Comparison of ENCODE assay signal across 13 cellular contexts in the genomic region with DNA sequence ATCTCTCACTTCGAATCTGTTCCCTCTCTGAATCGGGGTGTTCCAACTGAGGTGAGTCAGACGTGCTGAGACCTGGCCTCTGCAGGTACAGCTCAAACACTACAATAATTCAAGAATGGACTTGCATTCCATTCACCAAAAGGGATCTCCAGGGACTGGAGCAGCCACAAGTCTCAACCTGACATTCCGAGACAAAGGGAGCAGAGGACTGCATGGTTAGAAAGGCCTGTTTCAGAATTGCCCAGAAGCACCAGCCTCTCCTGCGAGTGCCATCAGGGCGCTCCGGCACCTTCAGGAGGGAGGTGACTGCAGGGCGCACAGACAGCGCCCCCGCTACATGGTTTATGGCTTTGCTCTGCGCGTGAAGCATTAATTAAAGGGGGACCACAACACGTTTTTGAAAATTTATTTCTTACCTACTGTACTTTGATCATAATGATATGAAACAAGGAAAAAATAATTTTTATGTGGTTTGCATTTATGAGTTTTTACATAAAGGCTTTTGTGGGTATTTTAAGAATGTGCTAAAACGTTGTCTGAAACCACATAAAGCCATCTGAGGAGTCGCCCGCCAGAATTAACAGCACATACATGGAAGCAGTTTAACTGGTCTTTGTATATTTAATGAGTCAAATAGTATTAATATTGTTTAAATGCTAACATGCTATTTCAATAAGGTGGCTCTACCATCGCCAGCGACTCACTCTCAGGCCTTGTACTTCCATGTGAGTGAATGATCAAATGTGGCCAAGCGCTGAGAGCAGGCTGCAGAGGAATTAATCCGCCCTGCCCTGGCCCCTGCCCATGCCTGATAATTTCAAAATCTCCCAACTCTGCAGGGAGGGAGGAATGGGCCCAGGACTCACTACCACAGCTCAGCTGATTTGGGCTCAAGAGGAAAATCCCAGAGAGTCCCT. TPM values are rescaled to one million over a fixed set of nuclear protein-coding genes. Genes with fewer than 3 reads are reported as not detected.
DNase-seq lines count a peak whose midpoint lies in the region; ATAC-seq and TF ChIP-seq lines count a peak whose summit lies in the region.
"Had no signal": no experiment of that assay in that cellular context is flagged by ENCODE, and none has a peak within 500 bp of the region (broad histone marks: within the 10 kb centered on the region; RNA-seq: fewer than 3 reads in every experiment).

No MANE protein-coding gene starts in this region.

- H3K36me3 Mint-ChIP-seq in WTC11 = peaks cover 7% of the 10 kb centered on the region

- peak overlapping the region; percentile 79 for H3K27ac Mint-ChIP-seq in WTC11

- H3K36me3 ChIP-seq in GM23248 (ENCODE audit: low read depth) (peaks cover 4% of the 10 kb centered on the region; the same call in 1 of the 2 replicates), hepatocyte (replicated peaks; ENCODE audit: insufficient read depth, low read depth) (no peaks in the 10 kb centered on the region)

- H3K27ac ChIP-seq in GM23248 = peak overlapping the region; percentile 24
- peak overlapping the region; percentile 0 for H3K27ac ChIP-seq in hepatocyte
- H3K27ac ChIP-seq: gastrocnemius medialis had no signal

- DNase-seq in AG08395 (ENCODE audit: low spot score) = peak; percentile 52
- peak; percentile 72 for DNase-seq in GM23248
- no peak for DNase-seq in WTC11 (ENCODE audit: low spot score)
- no peak for DNase-seq in hepatocyte (ENCODE audit: low spot score)
- no peak for DNase-seq in cerebellum (ENCODE audit: low spot score)
- no peak for DNase-seq in HUDEP-2 (lab: John Stamatoyannopoulos, UW; ENCODE audit: unreplicated experiment in 76 of 76)
- DNase-seq: activated CD4-positive, alpha-beta T cell treated with anti-CD3 and anti-CD28 coated beads, Interleukin-2, amount 50 U/mL, for 48 hours; gastrocnemius medialis; SHP77 had no signal

- H2AFZ ChIP-seq in GM23248 (no peak overlapping the region), hepatocyte (no peak overlapping the region)

- peaks cover 10% of the 10 kb centered on the region for H3F3A ChIP-seq in GM23248 (ENCODE audit: insufficient read depth)

- no peak for TF ChIP-seq CTCF in WTC11 (IDR thresholded peaks at IDR 0.05)
- no peak for TF ChIP-seq CTCF in hepatocyte (IDR thresholded peaks at IDR 0.05; ENCODE audit: poor library complexity)

- H3K27me3 Mint-ChIP-seq in WTC11 (ENCODE audit: low read depth) = no peaks in the 10 kb centered on the region
- H3K27me3 Mint-ChIP-seq: IgD-negative memory B cell had no signal

- in situ Hi-C loops in GM23248 (cut with MboI) = no loop called here

- H3K4me1 Mint-ChIP-seq in WTC11 = peaks cover 10% of the 10 kb centered on the region

- no peak overlapping the region for H3K4me3 ChIP-seq in GM23248
- H3K4me3 ChIP-seq in hepatocyte = no peak overlapping the region
- H3K4me3 ChIP-seq: gastrocnemius medialis, lung had no signal

- H3K79me2 ChIP-seq in GM23248 (ENCODE audit: insufficient read depth) (peaks cover 99% of the 10 kb centered on the region), hepatocyte (peaks cover 53% of the 10 kb centered on the region)

- H3K9ac ChIP-seq in GM23248 = no peak overlapping the region

- ATAC-seq in WTC11 = peak; percentile 50
- ATAC-seq in HG02759 (IDR thresholded peaks at IDR 0.05; ENCODE audit: unreplicated experiment) = no peak
- ATAC-seq in GM19452 (IDR thresholded peaks at IDR 0.05; ENCODE audit: unreplicated experiment) = no peak
- ATAC-seq: gastrocnemius medialis had no signal

- CTCF ChIA-PET in WTC11 (lab: Charles Lee) = interaction anchor here (1.0 to 1.5 kb wide), 4 partner anchors 14 to 292 kb away, joined by 3 to 4 read pairs (median 4); no protein-coding TSS in a partner anchor

- peaks cover 19% of the 10 kb centered on the region for H3K4me1 ChIP-seq in GM23248 (ENCODE audit: insufficient read depth)
- peaks cover 24% of the 10 kb centered on the region for H3K4me1 ChIP-seq in hepatocyte (ENCODE audit: insufficient read depth)

- no peaks in the 10 kb centered on the region for H3K27me3 ChIP-seq in GM23248 (replicated peaks; ENCODE audit: insufficient read depth)
- no peaks in the 10 kb centered on the region for H3K27me3 ChIP-seq in hepatocyte
- H3K27me3 ChIP-seq: gastrocnemius medialis had no signal

- H4K20me1 ChIP-seq in GM23248 (ENCODE audit: insufficient read depth) (no peaks in the 10 kb centered on the region), hepatocyte (ENCODE audit: insufficient read depth, poor library complexity, severe bottlenecking) (peaks cover 34% of the 10 kb centered on the region)

- H3K4me2 ChIP-seq in GM23248 (ENCODE audit: unreplicated experiment) (no peak overlapping the region), hepatocyte (peak overlapping the region; percentile 37)

- 50 to 53% methylated on average over 20 of the region's 20 CpGs for WGBS in GM23248 (ENCODE audit: low coverage in 1 of 2, low lambda C conversion rate in 2 of 2, missing lambda C conversion rate in 2 of 2), 2 experiments
- 67% methylated on average over 20 of the region's 20 CpGs for WGBS in hepatocyte (ENCODE audit: low lambda C conversion rate, missing lambda C conversion rate)

- H3K9me3 Mint-ChIP-seq in WTC11 = no peaks in the 10 kb centered on the region
- H3K9me3 Mint-ChIP-seq: IgD-negative memory B cell had no signal

- H3K9me3 ChIP-seq in GM23248 (ENCODE audit: low read depth) (no peaks in the 10 kb centered on the region), hepatocyte (ENCODE audit: low read depth) (no peaks in the 10 kb centered on the region)
- H3K9me3 ChIP-seq: gastrocnemius medialis had no signal

- H3K9me2 ChIP-seq in GM23248 (ENCODE audit: insufficient read depth) (no peaks in the 10 kb centered on the region), hepatocyte (replicated peaks; ENCODE audit: insufficient read depth) (no peaks in the 10 kb centered on the region)

- POLR2A ChIA-PET in WTC11 (lab: Charles Lee) = no interaction called here

- no peak overlapping the region for H3K4me3 Mint-ChIP-seq in WTC11
- H3K4me3 Mint-ChIP-seq: IgD-negative memory B cell had no signal

TF ChIP-seq in WTC11, 78 proteins besides CTCF, POLR2A, EP300 and RAD21:
- no peak for TF ChIP-seq FOXP1 (CRISPR knock-in tag; IDR thresholded peaks at IDR 0.05; ENCODE audit: borderline replicate concordance)
- TF ChIP-seq NFATC4 (CRISPR knock-in tag; IDR thresholded peaks at IDR 0.05) = no peak
- no peak for TF ChIP-seq ZNF232 (CRISPR knock-in tag; IDR thresholded peaks at IDR 0.05)

RNA-seq across cellular contexts. Expression of a gene that starts 49.4 kb away (rescaled TPM):
- total RNA-seq in GM23248 (2014; rRNA removed; shearing (Covaris generic)) = 16.2 and 20.5 TPM in 2 replicates
- polyA plus RNA-seq in GM23248 (2016; fragmentation: Nextera tagmentation; extraction: Ambion mirVana) (13.1 and 13.5 TPM in 2 replicates), hepatocyte (34.5 and 39.6 TPM in 2 replicates)
- total RNA-seq in WTC11 (2021) (12.8 to 14.2 TPM (median 14.1 TPM) in 3 replicates), hepatocyte (28.2 and 35.2 TPM in 2 replicates), cerebellum (16.2 TPM)

RNA-seq across cellular contexts. Expression of a gene that starts 49.5 kb away (rescaled TPM):
- total RNA-seq in GM23248 (2014; rRNA removed; shearing (Covaris generic)) = 93.1 and 116 TPM in 2 replicates
- polyA plus RNA-seq in GM23248 (2016; fragmentation: Nextera tagmentation; extraction: Ambion mirVana) (96.6 and 97.1 TPM in 2 replicates), hepatocyte (108 and 109 TPM in 2 replicates)
- total RNA-seq in WTC11 (2021) (43.4 to 51.6 TPM (median 50.6 TPM) in 3 replicates), hepatocyte (81.5 and 118 TPM in 2 replicates), cerebellum (30.4 TPM)

Comparison
In these comparisons a context has a peak if more than half of its experiments do, and no peak if none do; other contexts are left out.
1. DNase-seq: peak in AG08395 (single experiment) and GM23248 (single experiment); none in WTC11 (single experiment), hepatocyte (single experiment), cerebellum (single experiment) and HUDEP-2 (0 of 76).